Comparison of ENCODE assay signal across 8 cellular contexts in the genomic region with DNA sequence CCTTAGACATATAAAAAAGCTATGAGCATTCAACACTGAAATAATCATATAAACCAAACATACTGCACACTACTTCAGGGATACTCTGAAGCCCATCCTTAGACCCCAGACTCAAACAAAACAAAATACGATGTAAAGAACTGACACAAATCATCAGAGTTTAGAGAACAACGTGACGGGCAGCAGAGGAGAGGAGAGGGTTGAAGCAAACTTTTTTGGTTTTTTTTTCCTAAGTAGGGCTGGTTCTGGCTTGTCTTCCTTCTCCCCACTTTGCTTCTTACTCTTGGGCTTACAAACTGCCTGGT. TPM values are rescaled to one million over a fixed set of nuclear protein-coding genes. Genes with fewer than 3 reads are reported as not detected.
A peak's percentile ranks its signal among the peaks of the same experiment; 100 is the strongest.
DNase-seq lines count a peak whose midpoint lies in the region; ATAC-seq, FAIRE-seq and TF ChIP-seq lines count a peak whose summit lies in the region.

No MANE protein-coding gene starts in this region.

- no peaks in the 10 kb centered on the region for H3K36me3 ChIP-seq in SJSA1

- no peak for ATAC-seq in GM21723 (IDR thresholded peaks at IDR 0.05; ENCODE audit: unreplicated experiment)
- no peak for ATAC-seq in GM18907 (IDR thresholded peaks at IDR 0.05; ENCODE audit: unreplicated experiment)

- no peak for TF ChIP-seq CTCF in fibroblast of mammary gland (conservative IDR thresholded peaks at IDR 0.05; ENCODE audit: control insufficient read depth, insufficient read depth, low read depth, low read length)
- TF ChIP-seq CTCF in retinal pigment epithelial cell (conservative IDR thresholded peaks at IDR 0.05; ENCODE audit: low read depth, low read length): no peak

- peak overlapping the region; percentile 51 for H3K4me3 ChIP-seq in SJSA1
- H3K4me3 ChIP-seq in fibroblast of mammary gland (ENCODE audit: control insufficient read depth, low read depth, low read length): peak overlapping the region; percentile 54
- H3K4me3 ChIP-seq in retinal pigment epithelial cell (ENCODE audit: low read length): peak overlapping the region; percentile 72

- H3K9me3 ChIP-seq in SJSA1 (replicated peaks): no peaks in the 10 kb centered on the region

- peaks cover 17% of the 10 kb centered on the region for H3K4me1 ChIP-seq in SJSA1 (replicated peaks)

- TF ChIP-seq POLR2A in GM12892 (IDR thresholded peaks at IDR 0.05; ENCODE audit: low read depth, low read length): no peak

- H3K27ac ChIP-seq in SJSA1: peak overlapping the region; percentile 91

- 0 out of 2 replicates have a peak, but pooled peaks cover 3% of the 10 kb centered on the region for H3K27me3 ChIP-seq in SJSA1 (replicated peaks)

- DNase-seq in GM12892 (ENCODE audit: insufficient read length): peak; percentile 9
- DNase-seq in SJSA1 (ENCODE audit: low read depth in 1 of 2, low spot score in 2 of 2): no peak
- DNase-seq in fibroblast of mammary gland (ENCODE audit: low read depth): no peak
- no peak for DNase-seq in retinal pigment epithelial cell (ENCODE audit: low read depth)
- no peak for DNase-seq in stimulated activated naive CD4-positive, alpha-beta T cell treated with Interleukin-2 at 50 U/mL for 16 hours (lab: John Stamatoyannopoulos, UW)
- DNase-seq in effector CD4-positive, alpha-beta T cell: no peak

- no peak for FAIRE-seq in GM12892 (lab: Jason Lieb, UNC)

RNA-seq across cellular contexts. Expression of gene GAP43, which starts 34.7 kb away (rescaled TPM):
- not detected for polyA plus RNA-seq in GM12892 (2012; ENCODE audit: missing spikeins)
- total RNA-seq in SJSA1 (2014; rRNA removed; shearing (Covaris generic)): not detected in 2 replicates
